ENCODE assay signal across 16 cellular contexts in genomic region chr10:27512548-27512947, GRCh38. TPM values are rescaled to one million over a fixed set of nuclear protein-coding genes. Genes with fewer than 3 reads are reported as not detected.
A peak's percentile ranks its signal among the peaks of the same experiment; 100 is the strongest.
DNase-seq lines count a peak whose midpoint lies in the region; ATAC-seq and TF ChIP-seq lines count a peak whose summit lies in the region.
"Had no signal": no experiment of that assay in that cellular context is flagged by ENCODE, and none has a peak within 500 bp of the region (broad histone marks: within the 10 kb centered on the region; RNA-seq: fewer than 3 reads in every experiment).

No MANE protein-coding gene starts in this region.

- no peak overlapping the region for H3K14ac ChIP-seq in IMR-90 (replicated peaks; ENCODE audit: low read depth, low read length)

- no CpG with 5 or more reads among the region's 2 CpGs for WGBS in IMR-90 (ENCODE audit: extremely low coverage in 2 of 2, insufficient read length in 1 of 2), 2 experiments
- 69% methylated on average over 2 of the region's 2 CpGs for WGBS in right cardiac atrium

- peaks cover 17% of the 10 kb centered on the region for H3K36me3 ChIP-seq in IMR-90 (ENCODE audit: control insufficient read depth, insufficient read depth, low read length)

- in situ Hi-C loops in IMR-90 (cut with MboI; ENCODE audit: low sequenced_read_pairs) = no loop called here

- POLR2A ChIA-PET in IMR-90 (lab: Charles Lee; ENCODE audit: unreplicated experiment) = no interaction called here

- ATAC-seq in IMR-90 (ENCODE audit: low read depth) (no peak), HG02884 (IDR thresholded peaks at IDR 0.05; ENCODE audit: unreplicated experiment) (no peak), right cardiac atrium (no peak)
- ATAC-seq: CD8-positive, alpha-beta T cell had no signal

- no peak overlapping the region for H3K4me2 ChIP-seq in IMR-90 (ENCODE audit: low read depth, low read length)
- H3K4me2 ChIP-seq: BLaER1 treated with 17β-estradiol and CSF1 and Interleukin-3, amounts not matched to agents 10 nM and 100 nM had no signal

- H2AK9ac ChIP-seq in IMR-90 (replicated peaks; ENCODE audit: low read depth, low read length, poor library complexity) = no peak overlapping the region

- no peak overlapping the region for H4K5ac ChIP-seq in IMR-90 (ENCODE audit: low read depth, low read length)

- no peak overlapping the region for H2BK15ac ChIP-seq in IMR-90 (ENCODE audit: low read depth, low read length)

- H3K23ac ChIP-seq in IMR-90 (ENCODE audit: low read depth, low read length) = no peak overlapping the region

- H3K4me3 Mint-ChIP-seq in activated naive CD4-positive, alpha-beta T cell treated with anti-CD3 and anti-CD28 coated beads, Interleukin-2, amount 50 U/mL, for 24 hours = peak overlapping the region; percentile 19
- H3K4me3 Mint-ChIP-seq: CD8-positive, alpha-beta T cell had no signal

- dilution Hi-C loops in IMR-90 (cut with HindIII; ENCODE audit: low sequenced_read_pairs, unreplicated experiment) = no loop called here

- no peak overlapping the region for H3K4ac ChIP-seq in IMR-90 (ENCODE audit: low read depth, low read length)

- intact Hi-C loops in IMR-90 (cut with micrococcal nuclease) (no loop called here), right cardiac atrium (cut with DNase I) (no loop called here)

- no TSS peak for BruUV-seq in IMR-90 (replicated peaks; lab: Mats Ljungman, UMichigan)

- H2BK20ac ChIP-seq in IMR-90 (ENCODE audit: low read depth, low read length) = no peak overlapping the region

- no peak overlapping the region for H2AK5ac ChIP-seq in IMR-90 (ENCODE audit: low read depth, low read length)

- H2BK5ac ChIP-seq in IMR-90 (ENCODE audit: low read depth, low read length, poor library complexity, severe bottlenecking) = no peak overlapping the region

- peaks cover 8% of the 10 kb centered on the region; the same call in 1 of the 2 replicates for H3K9me1 ChIP-seq in IMR-90 (ENCODE audit: insufficient read depth, low read length)

- H3K27me3 Mint-ChIP-seq in activated naive CD4-positive, alpha-beta T cell treated with anti-CD3 and anti-CD28 coated beads, Interleukin-2, amount 50 U/mL, for 24 hours = no peaks in the 10 kb centered on the region

- H4K8ac ChIP-seq in IMR-90 (ENCODE audit: low read depth in 2 of 2, low read length in 2 of 2) = no peak overlapping the region

- no peak overlapping the region for H2BK120ac ChIP-seq in IMR-90 (ENCODE audit: low read depth, low read length)

- H4K91ac ChIP-seq in IMR-90 (ENCODE audit: insufficient read depth, low read depth, low read length) = no peak overlapping the region

- no peak for DNase-seq in activated naive CD4-positive, alpha-beta T cell (lab: John Stamatoyannopoulos, UW)
- peak; percentile 19 for DNase-seq in IMR-90
- peak; percentile 88 for DNase-seq in kidney tubule cell (ENCODE audit: low spot score)
- no peak for DNase-seq in activated effector memory CD4-positive, alpha-beta T cell treated with anti-CD3 and anti-CD28 coated beads, Interleukin-2, amount 50 U/mL, for 16 hours
- no peak for DNase-seq in right cardiac atrium
- no peak for DNase-seq in NK-92 treated with Interleukin-12 subunit alpha and Interleukin-12 subunit beta, amount 100 ng/mL, for 24 hours (lab: John Stamatoyannopoulos, UW)
- DNase-seq: 8988T; CD8-positive, alpha-beta T cell; NCI-H1105; NCI-H2081; SHP77 had no signal

- H4K20me1 ChIP-seq in IMR-90 (ENCODE audit: insufficient read depth, low read length) = peaks cover 49% of the 10 kb centered on the region

- H3K36me3 Mint-ChIP-seq in activated naive CD4-positive, alpha-beta T cell treated with anti-CD3 and anti-CD28 coated beads, Interleukin-2, amount 50 U/mL, for 24 hours = peaks cover 37% of the 10 kb centered on the region

- H3K18ac ChIP-seq in IMR-90 (ENCODE audit: low read depth, low read length) = no peak overlapping the region

- no peak overlapping the region for H3K4me3 ChIP-seq in IMR-90 (ENCODE audit: insufficient read depth, low read depth, low read length)
- H3K4me3 ChIP-seq in right cardiac atrium (ENCODE audit: low read length) = no peak overlapping the region
- H3K4me3 ChIP-seq: BLaER1 treated with 17β-estradiol and CSF1 and Interleukin-3, amounts not matched to agents 10 nM and 100 nM; HAP-1; SK-N-MC had no signal

- H3K9me3 ChIP-seq in IMR-90 (ENCODE audit: control insufficient read depth, insufficient read depth, low read length) (no peaks in the 10 kb centered on the region), right cardiac atrium (ENCODE audit: control insufficient read depth, low read length) (no peaks in the 10 kb centered on the region)
- H3K9me3 ChIP-seq: HAP-1 had no signal

- no peak overlapping the region for H3K56ac ChIP-seq in IMR-90 (ENCODE audit: extremely low read depth, insufficient read depth, low read length)

- no peak for TF ChIP-seq CTCF in IMR-90 (conservative IDR thresholded peaks at IDR 0.05; ENCODE audit: low read depth, low read length)

- H3K27ac ChIP-seq in IMR-90 (ENCODE audit: insufficient read depth, low read length) (no peak overlapping the region; the same call in 1 of the 2 replicates), right cardiac atrium (ENCODE audit: low read length) (no peak overlapping the region)
- H3K27ac ChIP-seq: BLaER1 treated with 17β-estradiol and CSF1 and Interleukin-3, amounts not matched to agents 10 nM and 100 nM; SK-N-MC had no signal

- H2AFZ ChIP-seq in IMR-90 (replicated peaks; ENCODE audit: low read length, poor library complexity) = no peak overlapping the region

- TF ChIP-seq RAD21 in IMR-90 (IDR thresholded peaks at IDR 0.05; ENCODE audit: low read length) = no peak

- H3K4me1 Mint-ChIP-seq in activated naive CD4-positive, alpha-beta T cell treated with anti-CD3 and anti-CD28 coated beads, Interleukin-2, amount 50 U/mL, for 24 hours = peaks cover 81% of the 10 kb centered on the region

- CTCF ChIA-PET in IMR-90 (lab: Yijun Ruan, JAX) = no interaction called here

- H3K4me1 ChIP-seq in IMR-90 (ENCODE audit: control insufficient read depth, insufficient read depth, low read length) (peaks cover 5% of the 10 kb centered on the region), right cardiac atrium (ENCODE audit: control insufficient read depth, insufficient read depth, low read length) (peaks cover 2% of the 10 kb centered on the region)

- H3K27ac Mint-ChIP-seq in activated naive CD4-positive, alpha-beta T cell treated with anti-CD3 and anti-CD28 coated beads, Interleukin-2, amount 50 U/mL, for 24 hours = no peak overlapping the region

- peaks cover 17 to 44% of the 10 kb centered on the region in 2 experiments; a peak in 3 of 4 replicates for H3K79me1 ChIP-seq in IMR-90 (ENCODE audit: low read depth in 1 of 2, low read length in 2 of 2)

- H3K27me3 ChIP-seq in IMR-90 (ENCODE audit: control insufficient read depth, insufficient read depth, low read length) = no peaks in the 10 kb centered on the region
- H3K27me3 ChIP-seq in right cardiac atrium (ENCODE audit: control insufficient read depth, insufficient read depth) = no peaks in the 10 kb centered on the region
- H3K27me3 ChIP-seq: BLaER1 treated with 17β-estradiol and CSF1 and Interleukin-3, amounts not matched to agents 10 nM and 100 nM had no signal

- H3K9ac ChIP-seq in IMR-90 (ENCODE audit: low read depth, low read length) = no peak overlapping the region
- H3K9ac ChIP-seq: BLaER1 treated with 17β-estradiol and CSF1 and Interleukin-3, amounts not matched to agents 10 nM and 100 nM had no signal

- TF ChIP-seq POLR2A in IMR-90 (IDR thresholded peaks at IDR 0.05; ENCODE audit: low read depth, low read length) = no peak

- no peaks in the 10 kb centered on the region for H3K9me3 Mint-ChIP-seq in activated naive CD4-positive, alpha-beta T cell treated with anti-CD3 and anti-CD28 coated beads, Interleukin-2, amount 50 U/mL, for 24 hours
- H3K9me3 Mint-ChIP-seq: CD8-positive, alpha-beta T cell had no signal

TF ChIP-seq in IMR-90, 13 proteins besides CTCF, POLR2A, EP300 and RAD21:
- TF ChIP-seq BHLHE40 (IDR thresholded peaks at IDR 0.05; ENCODE audit: low read depth, low read length) = no peak
- TF ChIP-seq SMC3 (IDR thresholded peaks at IDR 0.05; ENCODE audit: low read depth, low read length) = no peak
- no peak for TF ChIP-seq MAZ (IDR thresholded peaks at IDR 0.05; ENCODE audit: borderline replicate concordance, low read depth, low read length)
- TF ChIP-seq MAFK (IDR thresholded peaks at IDR 0.05; ENCODE audit: low read depth, low read length) = no peak
- no peak for TF ChIP-seq NFE2L2 (IDR thresholded peaks at IDR 0.05; ENCODE audit: low read depth, low read length)
- no peak for TF ChIP-seq ELK1 (IDR thresholded peaks at IDR 0.05; ENCODE audit: borderline replicate concordance, low read depth, low read length)
TF ChIP-seq in IMR-90: peak in this region for 0.

RNA-seq across cellular contexts. Expression of gene RAB18, which starts 8.4 kb away (rescaled TPM):
- 17.6 and 53.0 TPM in 2 replicates for total RNA-seq in IMR-90 (2012; rRNA removed)
- 29.1 and 38.8 TPM in 2 replicates for polyA plus RNA-seq in IMR-90 (2012; rRNA removed)
- polyA plus RNA-seq in IMR-90 (2012; cell fraction: cytosol; rRNA removed) = 1.9 and 2.4 TPM in 2 replicates
- 0.76 and 10.9 TPM in 2 replicates for polyA plus RNA-seq in IMR-90 (2012; cell fraction: nucleus; rRNA removed; ENCODE audit: low replicate concordance)
- total RNA-seq in right cardiac atrium = 100 to 1,000 TPM; 114 to 125 (median 116) TPM
- 41.1 TPM for polyA plus RNA-seq in right cardiac atrium

Comparison
In these comparisons a context has a peak if more than half of its experiments do, and no peak if none do; other contexts are left out.
1. DNase-seq: peak in IMR-90 (single experiment) and kidney tubule cell (single experiment); none in activated naive CD4-positive, alpha-beta T cell (0 of 4), activated effector memory CD4-positive, alpha-beta T cell treated with anti-CD3 and anti-CD28 coated beads, Interleukin-2, amount 50 U/mL, for 16 hours (single experiment), right cardiac atrium (0 of 3) and NK-92 treated with Interleukin-12 subunit alpha and Interleukin-12 subunit beta, amount 100 ng/mL, for 24 hours (single experiment).